18 cellular contexts compared by ENCODE assay signal in genomic region chr2:193462411-193462810, GRCh38.
"Had no signal": no experiment of that assay in that cellular context is flagged by ENCODE, and none has a peak within 500 bp of the region (broad histone marks: within the 10 kb centered on the region; RNA-seq: fewer than 3 reads in every experiment).

No MANE protein-coding gene starts in this region.

- H3K4me1 Mint-ChIP-seq: endodermal cell had no signal

- H3K9me3 Mint-ChIP-seq: endodermal cell; T-helper 1 cell treated with Interleukin-12 subunit alpha and Interleukin-12 subunit beta and Interleukin-4 antibody, amounts not matched to agents 30 μg/mL and 1 μg/mL, for 36 hours had no signal

- DNase-seq: activated CD4-positive, alpha-beta T cell treated with anti-CD3 and anti-CD28 coated beads for 1 hour; activated CD8-positive, alpha-beta memory T cell treated with anti-CD3 and anti-CD28 coated beads for 24 hours; activated CD8-positive, alpha-beta memory T cell treated with anti-CD3 and anti-CD28 coated beads, Interleukin-2, amount 50 U/mL, for 48 hours; activated effector memory CD4-positive, alpha-beta T cell treated with anti-CD3 and anti-CD28 coated beads, Interleukin-2, amount 50 U/mL, for 16 hours; activated naive CD4-positive, alpha-beta T cell treated with anti-CD3 and anti-CD28 coated beads, Interleukin-2, amount 50 U/mL, for 16 hours; activated T-cell treated with anti-CD3 and anti-CD28 coated beads, Interleukin-2, amount 50 U/mL, for 48 hours; body of pancreas; dorsolateral prefrontal cortex; endodermal cell; heart left ventricle; left lung; midbrain; occipital lobe; stomach; testis; upper lobe of right lung had no signal

- H3K27ac Mint-ChIP-seq: endodermal cell; T-helper 1 cell treated with Interleukin-12 subunit alpha and Interleukin-12 subunit beta and Interleukin-4 antibody, amounts not matched to agents 30 μg/mL and 1 μg/mL, for 36 hours had no signal

- ATAC-seq: body of pancreas, gastroesophageal sphincter, heart left ventricle, left lung, upper lobe of right lung had no signal

- H3K4me3 Mint-ChIP-seq: endodermal cell; T-helper 1 cell treated with Interleukin-12 subunit alpha and Interleukin-12 subunit beta and Interleukin-4 antibody, amounts not matched to agents 30 μg/mL and 1 μg/mL, for 36 hours had no signal
